In the genomic region with DNA sequence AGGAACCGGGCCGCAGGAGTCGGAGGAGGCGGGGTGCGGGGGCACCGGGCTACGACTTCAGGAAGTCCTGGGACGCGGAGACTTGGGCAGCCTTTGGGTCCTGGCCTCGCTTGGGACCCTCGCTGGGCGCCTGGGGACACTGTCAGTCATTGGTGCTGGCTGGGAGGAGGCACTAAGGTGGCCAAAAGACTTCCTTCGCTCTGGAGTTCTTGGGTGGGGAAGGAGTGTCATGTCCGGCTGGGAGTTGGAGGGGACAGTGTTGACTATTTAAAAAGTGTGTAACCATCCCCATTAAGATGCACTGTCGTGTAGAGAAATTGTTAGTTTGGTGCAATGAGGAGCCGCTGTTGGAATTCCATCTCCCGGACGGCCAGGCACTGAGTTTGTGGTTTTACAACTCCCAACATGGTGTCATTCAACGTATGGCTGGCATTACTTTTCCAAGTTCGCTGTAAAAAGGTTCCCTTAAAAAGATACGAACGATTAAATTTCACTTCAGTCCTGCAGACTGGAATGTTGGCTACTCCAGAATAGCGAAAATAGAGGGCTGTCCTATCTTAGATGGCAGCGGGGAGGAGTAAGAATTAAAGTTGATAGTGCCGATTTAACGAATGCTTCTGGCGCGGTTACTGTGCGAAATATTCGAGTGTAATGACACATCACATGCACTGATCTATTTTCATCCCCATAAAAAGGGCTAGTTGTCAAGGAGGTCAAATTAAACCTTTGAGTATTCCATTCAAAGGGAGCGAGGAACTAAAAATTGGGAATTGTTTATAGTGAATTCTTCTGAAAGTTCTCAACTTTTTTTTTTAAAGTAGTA, we compare ENCODE assay signal across 1 cellular context.
TF ChIP-seq lines count a peak whose summit lies in the region.

No MANE protein-coding gene starts in this region.

TF ChIP-seq in SK-N-SH, 30 proteins besides CTCF, POLR2A, EP300 and RAD21 (continued from another document):
- TF ChIP-seq MEF2A (IDR thresholded peaks at IDR 0.05; ENCODE audit: borderline replicate concordance, low read depth): no peak
- no peak for TF ChIP-seq RXRA (IDR thresholded peaks at IDR 0.05; ENCODE audit: borderline replicate concordance, low read depth)
TF ChIP-seq in SK-N-SH: peak in this region for 0.
